Comparison of ENCODE assay signal across 13 cellular contexts in the genomic region with DNA sequence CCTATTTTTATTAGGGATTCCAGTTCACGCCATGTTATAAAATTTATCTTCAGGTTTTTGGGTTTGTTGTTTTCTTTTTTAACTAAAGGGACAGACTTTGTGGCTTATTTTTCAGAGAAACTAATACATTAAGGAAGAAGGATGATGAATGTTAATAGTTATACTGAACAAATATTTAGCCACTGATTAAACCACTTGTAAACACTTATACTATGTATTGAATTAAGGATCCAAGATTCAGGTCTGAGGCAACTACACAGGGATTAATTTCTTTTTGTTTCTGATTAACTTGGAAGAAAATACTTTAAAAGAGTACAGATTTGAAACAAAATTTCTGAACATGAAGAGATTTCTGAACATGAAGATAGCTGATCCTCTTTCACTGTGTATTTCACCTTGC.
DNase-seq lines count a peak whose midpoint lies in the region; TF ChIP-seq lines count a peak whose summit lies in the region.
"Had no signal": no experiment of that assay in that cellular context is flagged by ENCODE, and none has a peak within 500 bp of the region (broad histone marks: within the 10 kb centered on the region; RNA-seq: fewer than 3 reads in every experiment).

No MANE protein-coding gene starts in this region.

- no peak overlapping the region for H2BK15ac ChIP-seq in mesenchymal stem cell (ENCODE audit: low read depth, poor library complexity, severe bottlenecking)

- WGBS in mesenchymal stem cell = 95% methylated on average over 1 of the region's 1 CpG
- WGBS in thyroid gland, 2 donors = 93 to 96% methylated on average over 1 of the region's 1 CpG

- no peak overlapping the region for H2BK120ac ChIP-seq in mesenchymal stem cell (ENCODE audit: low read depth, low read length)

- H2BK12ac ChIP-seq in mesenchymal stem cell (ENCODE audit: low read length in 2 of 2) = no peak overlapping the region

- no peak overlapping the region for H3K27ac Mint-ChIP-seq in Calu3 (ENCODE audit: unreplicated experiment)
- H3K27ac Mint-ChIP-seq: B cell; CD4-positive, alpha-beta T cell; IgD-negative memory B cell had no signal

- DNase-seq in Calu3 (no peak), SJCRH30 (no peak), mesenchymal stem cell (no peak), thyroid gland (no peak), NCI-H1417 treated with DMSO at 0.1 percent for 48 hours (lab: John Stamatoyannopoulos, UW) (no peak), KG1 (lab: John Stamatoyannopoulos, UW) (no peak), activated gamma-delta T cell treated with Interleukin-2 at 50 U/mL for 16 hours (no peak)
- DNase-seq: C1 segment of cervical spinal cord; CD4-positive, alpha-beta T cell; DMS79 had no signal

- no peak overlapping the region for H3K18ac ChIP-seq in mesenchymal stem cell (ENCODE audit: low read depth in 1 of 2, low read length in 2 of 2)

- H3K36me3 Mint-ChIP-seq in Calu3 (ENCODE audit: insufficient read depth, unreplicated experiment) = peaks cover 3% of the 10 kb centered on the region
- H3K36me3 Mint-ChIP-seq: IgD-negative memory B cell had no signal

- H3K4me1 ChIP-seq in SJCRH30 = peaks cover 18% of the 10 kb centered on the region
- no peaks in the 10 kb centered on the region for H3K4me1 ChIP-seq in mesenchymal stem cell (ENCODE audit: control insufficient read depth, insufficient read depth, low read depth, low read length)
- H3K4me1 ChIP-seq in thyroid gland = peaks cover 14 to 16% of the 10 kb centered on the region in 2 donors
- H3K4me1 ChIP-seq: HAP-1 had no signal

- H2AK5ac ChIP-seq in mesenchymal stem cell (ENCODE audit: low read length, severe bottlenecking) = no peak overlapping the region

- no peaks in the 10 kb centered on the region for H3K27me3 Mint-ChIP-seq in Calu3 (ENCODE audit: unreplicated experiment)
- H3K27me3 Mint-ChIP-seq: B cell; CD4-positive, alpha-beta T cell had no signal

- H4K91ac ChIP-seq in mesenchymal stem cell (ENCODE audit: low read length) = no peak overlapping the region

- intact Hi-C loops in Calu3 (cut with micrococcal nuclease; ENCODE audit: unreplicated experiment) (no loop called here), thyroid gland (cut with DNase I) (no loop called here)

- H3K4me3 ChIP-seq in SJCRH30 = no peak overlapping the region
- no peak overlapping the region for H3K4me3 ChIP-seq in mesenchymal stem cell (ENCODE audit: insufficient read depth in 1 of 2, low read depth in 1 of 2, low read length in 2 of 2)
- no peak overlapping the region for H3K4me3 ChIP-seq in thyroid gland (replicated peaks in 1 of 3)
- H3K4me3 ChIP-seq: HAP-1 had no signal

- no peak overlapping the region for H3K4me2 ChIP-seq in mesenchymal stem cell (ENCODE audit: low read length, poor library complexity, severe bottlenecking)

- no peak overlapping the region for H2BK5ac ChIP-seq in mesenchymal stem cell (ENCODE audit: low read depth, low read length, poor library complexity, severe bottlenecking)

- H3K9me3 ChIP-seq in SJCRH30 (replicated peaks) (no peaks in the 10 kb centered on the region), mesenchymal stem cell (ENCODE audit: control insufficient read depth, low read length) (no peaks in the 10 kb centered on the region), thyroid gland (no peaks in the 10 kb centered on the region)
- H3K9me3 ChIP-seq: HAP-1 had no signal

- peaks cover 27% of the 10 kb centered on the region for H3K36me3 ChIP-seq in SJCRH30
- H3K36me3 ChIP-seq in mesenchymal stem cell (ENCODE audit: control insufficient read depth in 1 of 2, insufficient read depth in 2 of 2, low read depth in 1 of 2, low read length in 2 of 2) = peaks cover 0 to 60% of the 10 kb centered on the region in 2 experiments
- peaks cover 0 to 1% of the 10 kb centered on the region in 2 donors for H3K36me3 ChIP-seq in thyroid gland
- H3K36me3 ChIP-seq: HAP-1 had no signal

- H3K9ac ChIP-seq in mesenchymal stem cell (ENCODE audit: low read length) = no peak overlapping the region

- no peak overlapping the region for H3K14ac ChIP-seq in mesenchymal stem cell (ENCODE audit: low read length in 2 of 2)

- peaks cover 2% of the 10 kb centered on the region for H3K9me3 Mint-ChIP-seq in Calu3 (ENCODE audit: low read depth, unreplicated experiment)
- H3K9me3 Mint-ChIP-seq: CD4-positive, alpha-beta T cell; IgD-negative memory B cell had no signal

- CTCF ChIA-PET in Calu3 (lab: Charles Lee) = interaction anchor here (0.8 to 1.1 kb wide), 2 partner anchors 13 to 27 kb away, joined by 3 to 7 read pairs; no protein-coding TSS in a partner anchor

- H3K27me3 ChIP-seq in SJCRH30 = no peaks in the 10 kb centered on the region
- H3K27me3 ChIP-seq in mesenchymal stem cell (ENCODE audit: control insufficient read depth in 1 of 2, insufficient read depth in 1 of 2, low read length in 2 of 2) = no peaks in the 10 kb centered on the region
- no peaks in the 10 kb centered on the region for H3K27me3 ChIP-seq in thyroid gland

- H3K4me1 Mint-ChIP-seq in Calu3 (ENCODE audit: low read depth, unreplicated experiment) = peaks cover 13% of the 10 kb centered on the region
- H3K4me1 Mint-ChIP-seq: B cell had no signal

- H2AFZ ChIP-seq in mesenchymal stem cell (ENCODE audit: low read depth, low read length) = no peak overlapping the region

- no peak overlapping the region for H3K4ac ChIP-seq in mesenchymal stem cell (ENCODE audit: low read depth in 1 of 2, low read length in 2 of 2)

- BruUV-seq in Calu3 (replicated peaks; lab: Mats Ljungman, UMichigan) = no TSS peak

- H3K79me1 ChIP-seq in mesenchymal stem cell (replicated peaks; ENCODE audit: low read length, poor library complexity, severe bottlenecking) = peaks cover 3% of the 10 kb centered on the region

- H4K8ac ChIP-seq in mesenchymal stem cell (ENCODE audit: low read length) = no peak overlapping the region

- no peak for TF ChIP-seq CTCF in Calu3 (IDR thresholded peaks at IDR 0.05; ENCODE audit: unreplicated experiment)
- TF ChIP-seq CTCF in thyroid gland (IDR thresholded peaks at IDR 0.05) = no peak

- peak overlapping the region; percentile 66; the same call in 1 of the 2 replicates for H3K27ac ChIP-seq in SJCRH30
- peak overlapping the region; percentile 89 for H3K27ac ChIP-seq in mesenchymal stem cell (ENCODE audit: low read length, poor library complexity, severe bottlenecking)
- H3K27ac ChIP-seq in thyroid gland = peak overlapping the region; percentile 57 to 80 (median 73)

- H3K23ac ChIP-seq in mesenchymal stem cell (ENCODE audit: low read length in 2 of 2) = no peak overlapping the region

- peak overlapping the region; percentile 45 for H3K4me3 Mint-ChIP-seq in Calu3 (ENCODE audit: low read depth, unreplicated experiment)
- H3K4me3 Mint-ChIP-seq: B cell; CD4-positive, alpha-beta T cell; IgD-negative memory B cell had no signal

- TF ChIP-seq POLR2A in thyroid gland (IDR thresholded peaks at IDR 0.05) = no peak
